Comparison of ENCODE assay signal across 10 cellular contexts in genomic region chr12:110647669-110648068, GRCh38. TPM values are rescaled to one million over a fixed set of nuclear protein-coding genes. Genes with fewer than 3 reads are reported as not detected.
DNase-seq lines count a peak whose midpoint lies in the region; ATAC-seq, FAIRE-seq and TF ChIP-seq lines count a peak whose summit lies in the region.
"Had no signal": no experiment of that assay in that cellular context is flagged by ENCODE, and none has a peak within 500 bp of the region (broad histone marks: within the 10 kb centered on the region; RNA-seq: fewer than 3 reads in every experiment).

No MANE protein-coding gene starts in this region.

- no peaks in the 10 kb centered on the region for H3K79me2 ChIP-seq in Karpas-422 (ENCODE audit: low read length)

- peak overlapping the region; percentile 19 for H3K4me2 ChIP-seq in Karpas-422 (ENCODE audit: low read depth, low read length, poor library complexity, severe bottlenecking)

- TF ChIP-seq CTCF in testis (IDR thresholded peaks at IDR 0.05), result no peak
- TF ChIP-seq CTCF in stomach (IDR thresholded peaks at IDR 0.05), result no peak

- H3K36me3 ChIP-seq in Karpas-422 (ENCODE audit: insufficient read depth, low read length), result no peaks in the 10 kb centered on the region
- no peaks in the 10 kb centered on the region for H3K36me3 ChIP-seq in testis (ENCODE audit: low read depth, missing control alignments)
- H3K36me3 ChIP-seq in stomach, result peaks cover 12 to 80% (median 65%) of the 10 kb centered on the region in 4 donors

- H3K27ac ChIP-seq in Karpas-422 (ENCODE audit: low read length) (peak overlapping the region; percentile 10; the same call in 1 of the 2 replicates), testis (peak overlapping the region in 1 of 2 donors; percentile 38), stomach (no peak overlapping the region)

- H2AFZ ChIP-seq in Karpas-422 (ENCODE audit: low read length), result no peak overlapping the region

- no peak for TF ChIP-seq EP300 in stomach (IDR thresholded peaks at IDR 0.05)

- intact Hi-C loops in testis (cut with DNase I; ENCODE audit: low total_unique reads), result no loop called here
- intact Hi-C loops in stomach (cut with DNase I; ENCODE audit: low total_unique reads), result no loop called here

- H3K9ac ChIP-seq in Karpas-422 (ENCODE audit: low read length), result no peak overlapping the region

- H3K9me2 ChIP-seq in Karpas-422 (replicated peaks; ENCODE audit: insufficient read depth, low read length), result no peaks in the 10 kb centered on the region

- H3K4me3 ChIP-seq in Karpas-422 (ENCODE audit: low read length), result no peak overlapping the region
- no peak overlapping the region for H3K4me3 ChIP-seq in testis
- H3K4me3 ChIP-seq in stomach, result no peak overlapping the region

- H3K27me3 ChIP-seq in Karpas-422 (ENCODE audit: low read length) (no peaks in the 10 kb centered on the region), testis (no peaks in the 10 kb centered on the region), stomach (no peaks in the 10 kb centered on the region)

- H4K20me1 ChIP-seq in Karpas-422 (ENCODE audit: insufficient read depth, low read depth, low read length), result no peaks in the 10 kb centered on the region

- FAIRE-seq in GM12891 (lab: Jason Lieb, UNC), result peak; percentile 88

- no peaks in the 10 kb centered on the region for H3K9me3 ChIP-seq in Karpas-422 (ENCODE audit: low read length)
- H3K9me3 ChIP-seq in testis, result no peaks in the 10 kb centered on the region
- no peaks in the 10 kb centered on the region for H3K9me3 ChIP-seq in stomach

- H3K4me1 ChIP-seq in Karpas-422 (ENCODE audit: low read length) (peaks cover 13% of the 10 kb centered on the region), testis (no peaks in the 10 kb centered on the region), stomach (no peaks in the 10 kb centered on the region)

- peak; percentile 67 for ATAC-seq in GM19463 (IDR thresholded peaks at IDR 0.05; ENCODE audit: unreplicated experiment)

- TF ChIP-seq POLR2A in GM12891 (IDR thresholded peaks at IDR 0.05; ENCODE audit: low read depth, low read length), result no peak
- no peak for TF ChIP-seq POLR2A in testis (IDR thresholded peaks at IDR 0.05)
- TF ChIP-seq POLR2A in stomach (IDR thresholded peaks at IDR 0.05), result no peak

- DNase-seq in GM12891 (ENCODE audit: insufficient read length, low spot score) (no peak), Karpas-422 (peak; percentile 62), germinal center (ENCODE audit: low spot score) (peak; percentile 72), superior temporal gyrus (ENCODE audit: extremely low spot score) (no peak), NCI-H524 treated with DMSO at 0.1 percent for 48 hours (lab: John Stamatoyannopoulos, UW) (no peak), testis (no peak), stomach (no peak)
- DNase-seq: amygdala, NCI-H1092 treated with DMSO at 0.1 percent for 48 hours had no signal

- WGBS in testis, 2 donors, result 80 to 84% methylated on average over 7 of the region's 7 CpGs
- 65 to 83% (median 76%) methylated on average over 7 of the region's 7 CpGs for WGBS in stomach, 5 donors

TF ChIP-seq in GM12891, 5 proteins besides CTCF, POLR2A, EP300 and RAD21:
- TF ChIP-seq TAF1 (IDR thresholded peaks at IDR 0.05; ENCODE audit: low read depth, low read length) (no peak), SPI1 (IDR thresholded peaks at IDR 0.05; ENCODE audit: low read depth, low read length) (0 out of 2 replicates have a peak, but pooled peaks have one; percentile 1)

RNA-seq across cellular contexts. Expression of gene TCTN1, which starts 33.7 kb away (rescaled TPM):
- polyA plus RNA-seq in GM12891 (2012; ENCODE audit: low read depth, missing spikeins), result 22.4 TPM
- 31.0 and 31.3 TPM in 2 replicates for total RNA-seq in Karpas-422 (2014; rRNA removed; shearing (Covaris generic); ENCODE audit: low replicate concordance)
- total RNA-seq in testis (100 to 1,000 TPM in 1 of 2 donors, 10 to 100 TPM in 1; 75.3 to 109 TPM), stomach (10 to 100 TPM in 4 of 5 donors, 1 to 10 TPM in 1; 5.3 to 60.0 (median 17.1) TPM)
- polyA plus RNA-seq in testis (ENCODE audit: insufficient read depth, low read depth, low replicate concordance) (106 TPM), stomach (10 to 100 TPM in 2 of 3 donors, 1 to 10 TPM in 1; 8.2 to 19.7 (median 10.1) TPM)

RNA-seq across cellular contexts. Expression of gene HVCN1, which starts 41.2 kb away (rescaled TPM):
- 83.4 TPM for polyA plus RNA-seq in GM12891 (2012; ENCODE audit: low read depth, missing spikeins)
- 5.1 and 11.5 TPM in 2 replicates for total RNA-seq in Karpas-422 (2014; rRNA removed; shearing (Covaris generic); ENCODE audit: low replicate concordance)
- total RNA-seq in testis, result 10 to 100 TPM; 39.7 to 52.0 TPM
- 139 TPM for polyA plus RNA-seq in testis (ENCODE audit: insufficient read depth, low read depth, low replicate concordance)
- total RNA-seq in stomach, result 1 to 10 TPM in 3 of 5 donors, not detected in 2; 1.3 to 7.0 (median 5.1) TPM
- polyA plus RNA-seq in stomach, result 1 to 10 TPM; 3.7 to 5.5 (median 4.4) TPM

Comparison
In these comparisons a context has a peak if more than half of its experiments do, and no peak if none do; other contexts are left out.
1. DNase-seq: peak in Karpas-422 (single experiment) and germinal center (single experiment); none in GM12891 (single experiment), superior temporal gyrus (single experiment), NCI-H524 treated with DMSO at 0.1 percent for 48 hours (single experiment), testis (single experiment) and stomach (single experiment).